ENCODE assay signal across 14 cellular contexts in genomic region chr7:3067193-3067592, GRCh38. TPM values are rescaled to one million over a fixed set of nuclear protein-coding genes. Genes with fewer than 3 reads are reported as not detected.
DNase-seq lines count a peak whose midpoint lies in the region; TF ChIP-seq lines count a peak whose summit lies in the region.
"Had no signal": no experiment of that assay in that cellular context is flagged by ENCODE, and none has a peak within 500 bp of the region (broad histone marks: within the 10 kb centered on the region; RNA-seq: fewer than 3 reads in every experiment).

No MANE protein-coding gene starts in this region.

- no peaks in the 10 kb centered on the region for H3K23me2 ChIP-seq in H9 (ENCODE audit: insufficient read length, low read depth, low read length, poor library complexity, severe bottlenecking)

- no peaks in the 10 kb centered on the region for H4K20me1 ChIP-seq in H9 (ENCODE audit: control insufficient read depth, insufficient read depth, insufficient read length)

- H2BK12ac ChIP-seq in H9 (ENCODE audit: insufficient read length, low read depth, low read length): no peak overlapping the region

- no peak overlapping the region for H3K4me3 Mint-ChIP-seq in H9

- WGBS in H9 (ENCODE audit: extremely low coverage, insufficient read length, low lambda C conversion rate): no CpG with 5 or more reads among the region's 3 CpGs

- H4K8ac ChIP-seq in H9 (replicated peaks; ENCODE audit: insufficient read length, low read depth, low read length): no peak overlapping the region

- H3K4me2 ChIP-seq in H9 (ENCODE audit: insufficient read depth, insufficient read length, low read length): no peak overlapping the region

- H3K9ac ChIP-seq in H9 (ENCODE audit: extremely low read depth, insufficient read length, low read length): no peak overlapping the region

- H3K4ac ChIP-seq in H9 (ENCODE audit: low read depth, low read length): no peak overlapping the region

- no peak overlapping the region for H2BK15ac ChIP-seq in H9 (ENCODE audit: low read depth, low read length)

- H3K18ac ChIP-seq in H9 (ENCODE audit: insufficient read length, low read depth, low read length): no peak overlapping the region

- no peaks in the 10 kb centered on the region for H3K79me1 ChIP-seq in H9 (ENCODE audit: insufficient read depth, low read depth, low read length, poor library complexity, severe bottlenecking)

- H3K4me1 Mint-ChIP-seq in H9: peaks cover 14 to 17% of the 10 kb centered on the region in 2 experiments

- TF ChIP-seq CTCF in vagina (IDR thresholded peaks at IDR 0.05): no peak
- no peak for TF ChIP-seq CTCF in H9 (conservative IDR thresholded peaks at IDR 0.05)

- DNase-seq in stimulated activated CD4-positive, alpha-beta T cell treated with anti-CD3 and anti-CD28 coated beads, Interleukin-1b, Interleukin-23, amount 100 ng/mL, for 48 hours: peak; percentile 26
- no peak for DNase-seq in stimulated activated CD4-positive, alpha-beta T cell treated with anti-CD3 and anti-CD28 coated beads, Interleukin-2, amount 100 ng/mL, for 48 hours
- peak; percentile 66 for DNase-seq in SW480 (ENCODE audit: low spot score)
- peak; percentile 33 for DNase-seq in central memory CD4-positive, alpha-beta T cell
- DNase-seq in vagina (ENCODE audit: extremely low spot score in 2 of 2): no peak
- no peak for DNase-seq in erythroblast (lab: John Stamatoyannopoulos, UW)
- no peak for DNase-seq in HT-29 (ENCODE audit: low spot score)
- DNase-seq in H9: no peak
- DNase-seq: IMR-90, mesendoderm, NCI-H1694 had no signal

- no peak overlapping the region for H3K27ac Mint-ChIP-seq in H9

- H3K27ac ChIP-seq in vagina: peak overlapping the region; percentile 53
- no peak overlapping the region for H3K27ac ChIP-seq in H9 (ENCODE audit: insufficient read length, low read depth, low read length)
- H3K27ac ChIP-seq: pancreas had no signal

- no peak overlapping the region for H2BK20ac ChIP-seq in H9 (ENCODE audit: low read depth, low read length, poor library complexity, severe bottlenecking)

- no peak overlapping the region for H2AFZ ChIP-seq in H9 (ENCODE audit: low read length)

- no peak overlapping the region for H2AK5ac ChIP-seq in H9 (ENCODE audit: insufficient read length, low read length)

- no peak overlapping the region for H2BK120ac ChIP-seq in H9 (ENCODE audit: low read depth, low read length, poor library complexity, severe bottlenecking)

- intact Hi-C loops in vagina (cut with DNase I): no loop called here

- H3K36me3 ChIP-seq in vagina: no peaks in the 10 kb centered on the region
- H3K36me3 ChIP-seq: pancreas had no signal

- H3K9me3 ChIP-seq in vagina: no peaks in the 10 kb centered on the region
- no peaks in the 10 kb centered on the region for H3K9me3 ChIP-seq in H9 (ENCODE audit: control insufficient read depth, low read depth, low read length)
- H3K9me3 ChIP-seq: pancreas had no signal

- no peak overlapping the region for H3K4me3 ChIP-seq in vagina
- H3K4me3 ChIP-seq: pancreas had no signal

- no peak overlapping the region for H3K56ac ChIP-seq in H9 (ENCODE audit: insufficient read length, low read depth, low read length)

- TF ChIP-seq POLR2A in vagina (IDR thresholded peaks at IDR 0.05) (no peak), erythroblast (IDR thresholded peaks at IDR 0.05; ENCODE audit: low read length) (no peak)

- peaks cover 23% of the 10 kb centered on the region for H3K4me1 ChIP-seq in vagina
- no peaks in the 10 kb centered on the region for H3K4me1 ChIP-seq in H9 (ENCODE audit: insufficient read depth, low read length)
- H3K4me1 ChIP-seq: pancreas had no signal

- no peak overlapping the region for H3K14ac ChIP-seq in H9 (ENCODE audit: insufficient read depth, low read length)

- H3K79me2 ChIP-seq in H9 (ENCODE audit: insufficient read depth, low read length): no peaks in the 10 kb centered on the region

- no peak overlapping the region for H3T11ph ChIP-seq in H9 (ENCODE audit: low read length)

- peaks cover 8% of the 10 kb centered on the region for H3K27me3 Mint-ChIP-seq in H9 (ENCODE audit: low read depth)

- no peak overlapping the region for H4K91ac ChIP-seq in H9 (ENCODE audit: insufficient read length, low read depth, low read length)

- H2BK5ac ChIP-seq in H9 (ENCODE audit: insufficient read length, low read length): no peak overlapping the region

- no peak overlapping the region for H4K5ac ChIP-seq in H9 (ENCODE audit: insufficient read length, low read depth, low read length)

- no peaks in the 10 kb centered on the region for H3K27me3 ChIP-seq in vagina
- no peaks in the 10 kb centered on the region for H3K27me3 ChIP-seq in H9 (ENCODE audit: insufficient read depth, low read length)
- H3K27me3 ChIP-seq: pancreas had no signal

- peaks cover 6 to 9% of the 10 kb centered on the region in 2 experiments for H3K9me3 Mint-ChIP-seq in H9

- H3K23ac ChIP-seq in H9 (ENCODE audit: insufficient read length, low read depth, low read length): no peak overlapping the region

- peaks cover 0 to 14% (median 7%) of the 10 kb centered on the region in 3 experiments; a peak in 4 of 7 replicates for H3K36me3 Mint-ChIP-seq in H9 (ENCODE audit: insufficient read depth in 1 of 3, low read depth in 3 of 3)

RNA-seq across cellular contexts. Expression of gene CARD11, which starts 23.5 kb away (rescaled TPM):
- total RNA-seq in vagina (2.9 TPM), H9 (2021) (20.0 and 22.3 TPM in 2 replicates)
- not detected in 2 replicates for total RNA-seq in HT-29 (2014; rRNA removed; shearing (Covaris generic))
- total RNA-seq: fibroblast of lung, G401 had no signal

Comparison
In these comparisons a context has a peak if more than half of its experiments do, and no peak if none do; other contexts are left out.
1. DNase-seq: peak in stimulated activated CD4-positive, alpha-beta T cell treated with anti-CD3 and anti-CD28 coated beads, Interleukin-1b, Interleukin-23, amount 100 ng/mL, for 48 hours (single experiment), SW480 (single experiment) and central memory CD4-positive, alpha-beta T cell (single experiment); none in stimulated activated CD4-positive, alpha-beta T cell treated with anti-CD3 and anti-CD28 coated beads, Interleukin-2, amount 100 ng/mL, for 48 hours (0 of 2), vagina (0 of 2), erythroblast (0 of 2), HT-29 (single experiment) and H9 (single experiment).